Comparison of ENCODE assay signal across 21 cellular contexts in genomic region chr15:39680868-39681267, GRCh38.
DNase-seq lines count a peak whose midpoint lies in the region; ATAC-seq, FAIRE-seq and TF ChIP-seq lines count a peak whose summit lies in the region.
"Had no signal": no experiment of that assay in that cellular context is flagged by ENCODE, and none has a peak within 500 bp of the region (broad histone marks: within the 10 kb centered on the region; RNA-seq: fewer than 3 reads in every experiment).

No MANE protein-coding gene starts in this region.

- H2AFZ ChIP-seq in smooth muscle cell (ENCODE audit: low read depth) = peak overlapping the region; percentile 16

- no peaks in the 10 kb centered on the region for H3K79me2 ChIP-seq in smooth muscle cell (ENCODE audit: low read depth)

- H3K36me3 ChIP-seq in smooth muscle cell (ENCODE audit: low read depth) = no peaks in the 10 kb centered on the region
- H3K36me3 ChIP-seq: BLaER1 treated with 17β-estradiol and CSF1 and Interleukin-3, amounts not matched to agents 10 nM and 100 nM; HAP-1; thoracic aorta had no signal

- H4K20me1 ChIP-seq in smooth muscle cell (ENCODE audit: low read depth) = no peaks in the 10 kb centered on the region
- H4K20me1 ChIP-seq: BLaER1 treated with 17β-estradiol and CSF1 and Interleukin-3, amounts not matched to agents 10 nM and 100 nM had no signal

- no peaks in the 10 kb centered on the region for H3F3A ChIP-seq in smooth muscle cell (ENCODE audit: low read depth)

- no peak for FAIRE-seq in D721Med (lab: Jason Lieb, UNC)
- FAIRE-seq: frontal cortex had no signal

- 5% methylated on average over 2 of the region's 2 CpGs for WGBS in smooth muscle cell (ENCODE audit: low lambda C conversion rate)

- no peak overlapping the region for H3K4me3 ChIP-seq in astrocyte of the spinal cord (ENCODE audit: low read depth, low read length)
- H3K4me3 ChIP-seq in smooth muscle cell = no peak overlapping the region
- H3K4me3 ChIP-seq: BLaER1 treated with 17β-estradiol and CSF1 and Interleukin-3, amounts not matched to agents 10 nM and 100 nM; HAP-1; thoracic aorta had no signal

- TF ChIP-seq CTCF in astrocyte of the spinal cord (IDR thresholded peaks at IDR 0.05; ENCODE audit: low read depth, low read length) (no peak), smooth muscle cell (IDR thresholded peaks at IDR 0.05; ENCODE audit: borderline replicate concordance, insufficient read depth, poor library complexity, severe bottlenecking) (no peak), D721Med (IDR thresholded peaks at IDR 0.05; ENCODE audit: insufficient read depth, missing control alignments) (no peak)

- H3K27me3 ChIP-seq in smooth muscle cell (ENCODE audit: low read depth) = no peaks in the 10 kb centered on the region
- H3K27me3 ChIP-seq: BLaER1 treated with 17β-estradiol and CSF1 and Interleukin-3, amounts not matched to agents 10 nM and 100 nM had no signal

- peaks cover 7% of the 10 kb centered on the region for H3K4me1 ChIP-seq in smooth muscle cell (ENCODE audit: low read depth)
- H3K4me1 ChIP-seq: BLaER1 treated with 17β-estradiol and CSF1 and Interleukin-3, amounts not matched to agents 10 nM and 100 nM had no signal

- H3K9ac ChIP-seq in smooth muscle cell (ENCODE audit: low read depth) = no peak overlapping the region
- H3K9ac ChIP-seq: BLaER1 treated with 17β-estradiol and CSF1 and Interleukin-3, amounts not matched to agents 10 nM and 100 nM had no signal

- no peak for ATAC-seq in GM18505 (IDR thresholded peaks at IDR 0.05; ENCODE audit: unreplicated experiment)
- ATAC-seq: activated CD8-positive, alpha-beta T cell treated with anti-CD3 and anti-CD28 coated beads, Interleukin-2, amount 10 ng/mL, durations not matched to agents 7 days and 5 days; activated T-cell treated with anti-CD3 and anti-CD28 coated beads, Interleukin-2, amount 50 U/mL, for 4 hours; WTC11 had no signal

- no peak for TF ChIP-seq POLR2A in GM18505 (IDR thresholded peaks at IDR 0.05; ENCODE audit: borderline replicate concordance, extremely low read depth, insufficient read depth, insufficient read length)

- no peaks in the 10 kb centered on the region for H3K9me3 ChIP-seq in smooth muscle cell (replicated peaks; ENCODE audit: low read depth)
- H3K9me3 ChIP-seq: BLaER1 treated with 17β-estradiol and CSF1 and Interleukin-3, amounts not matched to agents 10 nM and 100 nM; HAP-1; thoracic aorta had no signal

- DNase-seq in EL (peak; percentile 65), astrocyte of the spinal cord (ENCODE audit: low read depth, low spot score) (peak; percentile 43), iris pigment epithelial cell (ENCODE audit: low read depth) (peak; percentile 44), smooth muscle cell (lab: John Stamatoyannopoulos, UW; ENCODE audit: unreplicated experiment) (no peak), D721Med (ENCODE audit: insufficient read length, low spot score) (no peak)
- no peak for DNase-seq in stimulated activated CD4-positive, alpha-beta T cell treated with anti-CD3 and anti-CD28 coated beads, Interleukin-12 subunit alpha, Interleukin-12 subunit beta, amount 100 ng/mL, for 4 hours
- DNase-seq: activated CD8-positive, alpha-beta T cell treated with anti-CD3 and anti-CD28 coated beads, Interleukin-2, amount 10 ng/mL, durations not matched to agents 7 days and 5 days; activated naive CD4-positive, alpha-beta T cell treated with anti-CD3 and anti-CD28 coated beads, Interleukin-2, amount 50 U/mL, for 16 hours; activated T-cell treated with anti-CD3 and anti-CD28 coated beads, Interleukin-2, amount 50 U/mL, for 4 hours; cortex of kidney; mesendoderm; NCI-H1436 treated with DMSO at 0.1 percent for 48 hours; NCI-H774; nephron progenitor cell; stimulated activated CD4-positive, alpha-beta T cell treated with anti-CD3 and anti-CD28 coated beads, Interleukin-15, amount 100 ng/mL, for 24 hours had no signal

- H3K4me2 ChIP-seq in smooth muscle cell = no peak overlapping the region
- H3K4me2 ChIP-seq: BLaER1 treated with 17β-estradiol and CSF1 and Interleukin-3, amounts not matched to agents 10 nM and 100 nM had no signal

- H3K27ac ChIP-seq in smooth muscle cell (ENCODE audit: low read depth) = peak overlapping the region; percentile 21
- H3K27ac ChIP-seq: BLaER1 treated with 17β-estradiol and CSF1 and Interleukin-3, amounts not matched to agents 10 nM and 100 nM; thoracic aorta had no signal

- in situ Hi-C loops in astrocyte of the spinal cord (cut with HindIII; ENCODE audit: low sequenced_read_pairs) = no loop called here

Comparison
In these comparisons a context has a peak if more than half of its experiments do, and no peak if none do; other contexts are left out.
1. DNase-seq: peak in EL (single experiment), astrocyte of the spinal cord (single experiment) and iris pigment epithelial cell (single experiment); none in smooth muscle cell (single experiment), D721Med (single experiment) and stimulated activated CD4-positive, alpha-beta T cell treated with anti-CD3 and anti-CD28 coated beads, Interleukin-12 subunit alpha, Interleukin-12 subunit beta, amount 100 ng/mL, for 4 hours (single experiment).